Comparison of ENCODE assay signal across 17 cellular contexts in the genomic region with DNA sequence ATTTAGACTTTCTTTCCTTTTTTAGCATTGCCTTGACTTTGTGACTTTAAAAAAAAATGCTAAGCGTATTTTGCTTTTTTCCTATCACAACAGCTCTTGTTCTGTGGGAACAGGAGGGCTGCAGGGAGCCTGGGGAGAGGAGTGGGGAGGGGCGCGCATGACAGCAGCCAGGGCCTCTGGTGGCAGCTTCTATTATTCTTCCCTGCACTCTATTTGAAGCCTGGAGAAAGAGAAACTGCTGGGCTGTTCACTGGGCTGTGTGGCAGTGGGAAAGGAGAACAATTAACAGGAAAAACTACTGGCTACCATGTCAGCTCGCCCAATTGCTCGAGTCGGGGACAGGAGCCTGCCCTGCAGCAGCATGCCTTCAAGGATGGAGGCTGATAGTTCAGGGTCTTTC.
A peak's percentile ranks its signal among the peaks of the same experiment; 100 is the strongest.
DNase-seq lines count a peak whose midpoint lies in the region; ATAC-seq and TF ChIP-seq lines count a peak whose summit lies in the region.
"Had no signal": no experiment of that assay in that cellular context is flagged by ENCODE, and none has a peak within 500 bp of the region (broad histone marks: within the 10 kb centered on the region; RNA-seq: fewer than 3 reads in every experiment).

No MANE protein-coding gene starts in this region.

- H3K27me3 Mint-ChIP-seq in endothelial cell (ENCODE audit: unreplicated experiment) (no peaks in the 10 kb centered on the region), mesothelial cell of epicardium (ENCODE audit: low read depth) (no peaks in the 10 kb centered on the region)

- H3K79me2 ChIP-seq in SK-N-SH (ENCODE audit: insufficient read depth), result no peaks in the 10 kb centered on the region
- no peaks in the 10 kb centered on the region for H3K79me2 ChIP-seq in mammary epithelial cell (ENCODE audit: insufficient read depth, low read length)

- H3K27ac ChIP-seq in SK-N-SH (ENCODE audit: low read depth in 2 of 2, low read length in 1 of 2) (no peak overlapping the region), mammary epithelial cell (ENCODE audit: insufficient read depth, low read depth, low read length) (no peak overlapping the region)
- H3K27ac ChIP-seq: C4-2B, gastroesophageal sphincter, ovary, transverse colon had no signal

- H3K27me3 ChIP-seq in SK-N-SH (ENCODE audit: insufficient read depth) (no peaks in the 10 kb centered on the region), mammary epithelial cell (ENCODE audit: insufficient read depth, low read length) (no peaks in the 10 kb centered on the region)
- H3K27me3 ChIP-seq: gastroesophageal sphincter, ovary, transverse colon had no signal

- BruUV-seq in mammary epithelial cell (replicated peaks; lab: Mats Ljungman, UMichigan), result no TSS peak

- H3K4me1 ChIP-seq in SK-N-SH (ENCODE audit: control insufficient read depth in 1 of 2, insufficient read depth in 2 of 2, low read depth in 1 of 2, low read length in 1 of 2) (peaks cover 0 to 8% of the 10 kb centered on the region in 2 experiments; a peak in 2 of 4 replicates), mammary epithelial cell (ENCODE audit: insufficient read depth, low read length) (no peaks in the 10 kb centered on the region)
- H3K4me1 ChIP-seq: gastroesophageal sphincter, transverse colon had no signal

- peaks cover 12% of the 10 kb centered on the region for H3K4me1 Mint-ChIP-seq in endothelial cell (ENCODE audit: unreplicated experiment)
- peaks cover 8% of the 10 kb centered on the region for H3K4me1 Mint-ChIP-seq in mesothelial cell of epicardium

- intact Hi-C loops in mammary epithelial cell (cut with micrococcal nuclease), result no loop called here

- H3K36me3 Mint-ChIP-seq in endothelial cell (ENCODE audit: low read depth, unreplicated experiment) (no peaks in the 10 kb centered on the region), mesothelial cell of epicardium (peaks cover 10% of the 10 kb centered on the region)
- H3K36me3 Mint-ChIP-seq: IgD-negative memory B cell had no signal

- H3K4me3 Mint-ChIP-seq in endothelial cell (ENCODE audit: unreplicated experiment), result no peak overlapping the region
- H3K4me3 Mint-ChIP-seq in mesothelial cell of epicardium, result no peak overlapping the region
- H3K4me3 Mint-ChIP-seq: IgD-negative memory B cell had no signal

- H3K27ac Mint-ChIP-seq in endothelial cell (ENCODE audit: unreplicated experiment) (no peak overlapping the region), mesothelial cell of epicardium (peak overlapping the region; percentile 9)
- H3K27ac Mint-ChIP-seq: IgD-negative memory B cell had no signal

- CTCF ChIA-PET in SK-N-SH (lab: Yijun Ruan, JAX), result interaction anchor here (0.6 to 1.2 kb wide), 2 partner anchors 12 to 49 kb away, joined by 3 read pairs; no protein-coding TSS in a partner anchor
- CTCF ChIA-PET in mammary epithelial cell (lab: Charles Lee; ENCODE audit: low non-redundant PET), result no interaction called here

- TF ChIP-seq CTCF in SK-N-SH (IDR thresholded peaks at IDR 0.05) (no peak), endothelial cell (IDR thresholded peaks at IDR 0.05; ENCODE audit: unreplicated experiment) (no peak), mesothelial cell of epicardium (IDR thresholded peaks at IDR 0.05; ENCODE audit: unreplicated experiment) (no peak), mammary epithelial cell (conservative IDR thresholded peaks at IDR 0.05 in 1 of 2, IDR thresholded peaks at IDR 0.05 in 1 of 2; ENCODE audit: extremely low read depth in 1 of 2, insufficient read depth in 1 of 2, low read depth in 1 of 2, low read length in 2 of 2) (no peak)

- no peaks in the 10 kb centered on the region for H3F3A ChIP-seq in SK-N-SH (replicated peaks; ENCODE audit: insufficient read depth)

- in situ Hi-C loops in mammary epithelial cell (cut with MboI; ENCODE audit: low sequenced_read_pairs in 2 of 2), result no loop called here

- H3K9me3 ChIP-seq in SK-N-SH, result no peaks in the 10 kb centered on the region
- peaks cover 21% of the 10 kb centered on the region for H3K9me3 ChIP-seq in mammary epithelial cell (replicated peaks; ENCODE audit: insufficient read depth, low read length)
- H3K9me3 ChIP-seq: gastroesophageal sphincter, ovary, transverse colon had no signal

- dilution Hi-C loops in mammary epithelial cell (cut with HindIII; ENCODE audit: low sequenced_read_pairs), result no loop called here

- WGBS in SK-N-SH (ENCODE audit: low lambda C conversion rate), result 44% methylated on average over 6 of the region's 6 CpGs
- 69% methylated on average over 6 of the region's 6 CpGs for WGBS in mammary epithelial cell (ENCODE audit: low coverage, missing lambda C conversion rate)

- H3K4me3 ChIP-seq in SK-N-SH (ENCODE audit: low read depth in 2 of 2, low read length in 1 of 2) (no peak overlapping the region), mammary epithelial cell (replicated peaks in 1 of 3; ENCODE audit: insufficient read depth in 1 of 3, low read depth in 2 of 3, low read length in 3 of 3) (no peak overlapping the region)
- H3K4me3 ChIP-seq: gastroesophageal sphincter, ovary, transverse colon had no signal

- no peaks in the 10 kb centered on the region for H3K36me3 ChIP-seq in SK-N-SH (replicated peaks in 1 of 2; ENCODE audit: control insufficient read depth in 1 of 2, insufficient read depth in 2 of 2, low read length in 1 of 2)
- H3K36me3 ChIP-seq in mammary epithelial cell (ENCODE audit: insufficient read depth, low read length), result no peaks in the 10 kb centered on the region
- H3K36me3 ChIP-seq: gastroesophageal sphincter, ovary had no signal

- ATAC-seq in SK-N-SH treated with all-trans-retinoic acid at 6 μM for 48 hours, result no peak
- ATAC-seq: gastroesophageal sphincter had no signal

- no peak for TF ChIP-seq RAD21 in SK-N-SH (IDR thresholded peaks at IDR 0.05; ENCODE audit: low read length)

- no peak overlapping the region for H3K9ac ChIP-seq in SK-N-SH
- no peak overlapping the region for H3K9ac ChIP-seq in mammary epithelial cell (ENCODE audit: insufficient read depth, low read length)

- H4K20me1 ChIP-seq in SK-N-SH (ENCODE audit: insufficient read depth) (no peaks in the 10 kb centered on the region), mammary epithelial cell (ENCODE audit: insufficient read depth, low read length) (no peaks in the 10 kb centered on the region)

- no peaks in the 10 kb centered on the region for H3K9me2 ChIP-seq in SK-N-SH

- no peaks in the 10 kb centered on the region for H3K9me3 Mint-ChIP-seq in endothelial cell (ENCODE audit: unreplicated experiment)
- H3K9me3 Mint-ChIP-seq in mesothelial cell of epicardium, result no peaks in the 10 kb centered on the region
- H3K9me3 Mint-ChIP-seq: IgD-negative memory B cell had no signal

- H3K4me2 ChIP-seq in SK-N-SH, result no peak overlapping the region
- H3K4me2 ChIP-seq in mammary epithelial cell (ENCODE audit: insufficient read depth, low read depth, low read length), result no peak overlapping the region

- no peak for TF ChIP-seq EP300 in SK-N-SH (IDR thresholded peaks at IDR 0.05; ENCODE audit: borderline replicate concordance in 1 of 2, low read depth in 1 of 2, low read length in 1 of 2)

- POLR2A ChIA-PET in SK-N-SH (lab: Yijun Ruan, JAX), result no interaction called here

- H2AFZ ChIP-seq in SK-N-SH (ENCODE audit: low read depth), result no peak overlapping the region
- H2AFZ ChIP-seq in mammary epithelial cell (ENCODE audit: low read depth, low read length), result no peak overlapping the region

- peak; percentile 35 for DNase-seq in SK-N-SH
- DNase-seq in endothelial cell (ENCODE audit: low spot score), result peak; percentile 32
- no peak for DNase-seq in mesothelial cell of epicardium (ENCODE audit: low spot score in 2 of 2, unreplicated experiment in 2 of 2)
- DNase-seq in activated CD4-positive, alpha-beta T cell treated with anti-CD3 and anti-CD28 coated beads, Interleukin-2, amount 50 U/mL, for 1 hour, result no peak
- DNase-seq in NCI-H1694 treated with DMSO at 0.1 percent for 48 hours (lab: John Stamatoyannopoulos, UW), result no peak
- DNase-seq in activated effector memory CD4-positive, alpha-beta T cell treated with Interleukin-2 at 50 U/mL for 16 hours, result no peak
- DNase-seq in mammary epithelial cell, result no peak
- DNase-seq: activated CD8-positive, alpha-beta memory T cell treated with anti-CD3 and anti-CD28 coated beads for 24 hours; DMS53; ovary; small intestine; T-helper 1 cell; transverse colon had no signal

TF ChIP-seq in SK-N-SH, 30 proteins besides CTCF, POLR2A, EP300 and RAD21 (continues in another document):
- TF ChIP-seq FOXJ3 (CRISPR knock-in tag; IDR thresholded peaks at IDR 0.05) (no peak), NRF1 (IDR thresholded peaks at IDR 0.05; ENCODE audit: low read depth, low read length) (no peak), ELF1 (IDR thresholded peaks at IDR 0.05) (no peak), JUND (IDR thresholded peaks at IDR 0.05) (no peak), GATA2 (CRISPR knock-in tag; IDR thresholded peaks at IDR 0.05) (no peak), RCOR1 (IDR thresholded peaks at IDR 0.05; ENCODE audit: low read length) (no peak), TAF1 (IDR thresholded peaks at IDR 0.05; ENCODE audit: borderline replicate concordance, low read depth, low read length) (no peak), MXI1 (IDR thresholded peaks at IDR 0.05; ENCODE audit: low read depth, low read length) (no peak), SIN3A (IDR thresholded peaks at IDR 0.05; ENCODE audit: borderline replicate concordance, low read depth, low read length) (no peak), YY1 (IDR thresholded peaks at IDR 0.05; ENCODE audit: low read depth) (no peak), CHD2 (IDR thresholded peaks at IDR 0.05; ENCODE audit: low read length, partially characterized antibody) (no peak), FOXM1 (IDR thresholded peaks at IDR 0.05; ENCODE audit: low read depth) (no peak)

TF ChIP-seq in SK-N-SH treated with all-trans-retinoic acid at 6 μM for 48 hours, 23 proteins besides CTCF, POLR2A, EP300 and RAD21 (continues in another document):
- TF ChIP-seq ZNF565 (CRISPR knock-in tag; conservative IDR thresholded peaks at IDR 0.05; ENCODE audit: low read depth), result no peak
- no peak for TF ChIP-seq TOX (CRISPR knock-in tag; IDR thresholded peaks at IDR 0.05; ENCODE audit: borderline replicate concordance)
- no peak for TF ChIP-seq ISL1 (CRISPR knock-in tag; IDR thresholded peaks at IDR 0.05)

Comparison
In these comparisons a context has a peak if more than half of its experiments do, and no peak if none do; other contexts are left out.
1. DNase-seq: peak in SK-N-SH (single experiment) and endothelial cell (single experiment); none in mesothelial cell of epicardium (0 of 2), activated CD4-positive, alpha-beta T cell treated with anti-CD3 and anti-CD28 coated beads, Interleukin-2, amount 50 U/mL, for 1 hour (single experiment), NCI-H1694 treated with DMSO at 0.1 percent for 48 hours (single experiment), activated effector memory CD4-positive, alpha-beta T cell treated with Interleukin-2 at 50 U/mL for 16 hours (single experiment) and mammary epithelial cell (single experiment).